In genomic region chr1:154726443-154726842, GRCh38 we compare ENCODE assay signal across 14 cellular contexts.
A peak's percentile ranks its signal among the peaks of the same experiment; 100 is the strongest.
DNase-seq lines count a peak whose midpoint lies in the region; ATAC-seq and TF ChIP-seq lines count a peak whose summit lies in the region.
"Had no signal": no experiment of that assay in that cellular context is flagged by ENCODE, and none has a peak within 500 bp of the region (broad histone marks: within the 10 kb centered on the region; RNA-seq: fewer than 3 reads in every experiment).

No MANE protein-coding gene starts in this region.

- H3K4me1 ChIP-seq in RWPE2 (ENCODE audit: insufficient read depth, poor library complexity, severe bottlenecking), result peaks cover 11% of the 10 kb centered on the region

- H3K4me3 Mint-ChIP-seq in stimulated activated naive B cell treated with anti-CD40 and anti-IgM and Interleukin-4, amounts not matched to agents 10 μg/mL and 1 μg/mL and 100 μg/mL, for 72 hours, result no peak overlapping the region
- H3K4me3 Mint-ChIP-seq: activated naive CD8-positive, alpha-beta T cell; nephron progenitor cell had no signal

- no peak overlapping the region for H3K27ac ChIP-seq in RWPE2 (ENCODE audit: poor library complexity, severe bottlenecking)
- H3K27ac ChIP-seq: SK-N-MC had no signal

- no peak for TF ChIP-seq CTCF in RWPE2 (IDR thresholded peaks at IDR 0.05; ENCODE audit: poor library complexity, severe bottlenecking)

- H3K9me3 ChIP-seq in RWPE2 (ENCODE audit: severe bottlenecking), result no peaks in the 10 kb centered on the region

- H3K36me3 ChIP-seq in RWPE2 (ENCODE audit: low read depth), result no peaks in the 10 kb centered on the region

- H3K9me3 Mint-ChIP-seq in stimulated activated naive B cell treated with anti-CD40 and anti-IgM and Interleukin-4, amounts not matched to agents 10 μg/mL and 1 μg/mL and 100 μg/mL, for 72 hours, result no peaks in the 10 kb centered on the region
- H3K9me3 Mint-ChIP-seq: nephron progenitor cell had no signal

- H3K4me1 Mint-ChIP-seq in stimulated activated naive B cell treated with anti-CD40 and anti-IgM and Interleukin-4, amounts not matched to agents 10 μg/mL and 1 μg/mL and 100 μg/mL, for 72 hours, result peaks cover 9 to 16% of the 10 kb centered on the region in 2 donors

- ATAC-seq in RWPE2 (ENCODE audit: low read depth) (0 out of 3 replicates have a peak, but pooled peaks have one; percentile 29), esophagus mucosa (peak; percentile 82), HG03565 (IDR thresholded peaks at IDR 0.05; ENCODE audit: unreplicated experiment) (no peak)
- ATAC-seq in stimulated activated naive B cell treated with anti-CD40 and anti-IgM and Interleukin-4, amounts not matched to agents 10 μg/mL and 1 μg/mL and 100 μg/mL, for 72 hours (replicated peaks), result peak; percentile 88 to 98

- peak overlapping the region; percentile 56 for H3K27ac Mint-ChIP-seq in stimulated activated naive B cell treated with anti-CD40 and anti-IgM and Interleukin-4, amounts not matched to agents 10 μg/mL and 1 μg/mL and 100 μg/mL, for 72 hours

- no peaks in the 10 kb centered on the region for H3K27me3 ChIP-seq in RWPE2 (ENCODE audit: insufficient read depth, poor library complexity, severe bottlenecking)

- peaks cover 23 to 37% of the 10 kb centered on the region in 2 donors for H3K27me3 Mint-ChIP-seq in stimulated activated naive B cell treated with anti-CD40 and anti-IgM and Interleukin-4, amounts not matched to agents 10 μg/mL and 1 μg/mL and 100 μg/mL, for 72 hours

- H3K4me3 ChIP-seq in RWPE2 (ENCODE audit: severe bottlenecking), result no peak overlapping the region
- H3K4me3 ChIP-seq: SK-N-MC had no signal

- peak; percentile 15 for DNase-seq in activated T-cell treated with anti-CD3 and anti-CD28 coated beads for 24 hours (ENCODE audit: low read depth)
- no peak for DNase-seq in activated T-cell treated with anti-CD3 and anti-CD28 coated beads, Interleukin-2, amount 50 U/mL, for 1 hour
- no peak for DNase-seq in RWPE2 (ENCODE audit: low spot score)
- peak; percentile 25 for DNase-seq in stimulated activated naive B cell treated with anti-CD40 and anti-IgM and Interleukin-4, amounts not matched to agents 10 μg/mL and 1 μg/mL and 100 μg/mL, for 72 hours
- DNase-seq in UCSD-AML1 (lab: John Stamatoyannopoulos, UW; ENCODE audit: unreplicated experiment), result no peak
- no peak for DNase-seq in SHP77 treated with DMSO at 0.1 percent for 48 hours (lab: John Stamatoyannopoulos, UW)
- DNase-seq: activated CD4-positive, CD25-positive, alpha-beta regulatory T cell; kidney glomerular epithelial cell; NCI-H1930; nephron progenitor cell had no signal

- no peaks in the 10 kb centered on the region for H3K36me3 Mint-ChIP-seq in stimulated activated naive B cell treated with anti-CD40 and anti-IgM and Interleukin-4, amounts not matched to agents 10 μg/mL and 1 μg/mL and 100 μg/mL, for 72 hours
- H3K36me3 Mint-ChIP-seq: activated naive CD8-positive, alpha-beta T cell had no signal

Comparison
In these comparisons a context has a peak if more than half of its experiments do, and no peak if none do; other contexts are left out.
1. DNase-seq: peak in activated T-cell treated with anti-CD3 and anti-CD28 coated beads for 24 hours (single experiment) and stimulated activated naive B cell treated with anti-CD40 and anti-IgM and Interleukin-4, amounts not matched to agents 10 μg/mL and 1 μg/mL and 100 μg/mL, for 72 hours (single experiment); none in activated T-cell treated with anti-CD3 and anti-CD28 coated beads, Interleukin-2, amount 50 U/mL, for 1 hour (single experiment), RWPE2 (single experiment), UCSD-AML1 (single experiment) and SHP77 treated with DMSO at 0.1 percent for 48 hours (single experiment).